ENCODE assay signal across 18 cellular contexts in genomic region chr2:237380768-237381167, GRCh38. TPM values are rescaled to one million over a fixed set of nuclear protein-coding genes. Genes with fewer than 3 reads are reported as not detected.
A peak's percentile ranks its signal among the peaks of the same experiment; 100 is the strongest.
DNase-seq lines count a peak whose midpoint lies in the region; ATAC-seq and TF ChIP-seq lines count a peak whose summit lies in the region.
"Had no signal": no experiment of that assay in that cellular context is flagged by ENCODE, and none has a peak within 500 bp of the region (broad histone marks: within the 10 kb centered on the region; RNA-seq: fewer than 3 reads in every experiment).

No MANE protein-coding gene starts in this region.

- H3K23ac ChIP-seq in neuronal stem cell (ENCODE audit: low read depth, low read length, poor library complexity) = no peak overlapping the region

- no peak overlapping the region for H2BK120ac ChIP-seq in neuronal stem cell (ENCODE audit: low read depth, low read length)

- DNase-seq in HFFc6 (no peak), neuronal stem cell (ENCODE audit: low spot score) (no peak), smooth muscle cell (lab: John Stamatoyannopoulos, UW; ENCODE audit: unreplicated experiment) (no peak), vagina (ENCODE audit: extremely low spot score in 2 of 2) (no peak), NCI-H146 treated with DMSO at 0.1 percent for 48 hours (lab: John Stamatoyannopoulos, UW; ENCODE audit: unreplicated experiment) (no peak), T-helper 17 cell (no peak), neural progenitor cell (ENCODE audit: low spot score) (no peak)
- DNase-seq: BE2C; C1 segment of cervical spinal cord; CD4-positive, CD25-positive, alpha-beta regulatory T cell; CD8-positive, alpha-beta memory T cell; COR-L47; HCEC 1CT; KG1 had no signal

- TF ChIP-seq CTCF in HFFc6 (IDR thresholded peaks at IDR 0.05) (no peak), smooth muscle cell (IDR thresholded peaks at IDR 0.05; ENCODE audit: borderline replicate concordance, insufficient read depth, poor library complexity, severe bottlenecking) (no peak), vagina (IDR thresholded peaks at IDR 0.05) (no peak), neural progenitor cell (IDR thresholded peaks at IDR 0.05) (no peak)

- H3K79me2 ChIP-seq in smooth muscle cell (ENCODE audit: low read depth) = peaks cover 97% of the 10 kb centered on the region
- H3K79me2 ChIP-seq in neural progenitor cell (ENCODE audit: low read depth) = no peaks in the 10 kb centered on the region

- H3K4ac ChIP-seq in neuronal stem cell (ENCODE audit: low read length) = no peak overlapping the region

- H3K9me3 Mint-ChIP-seq in HFFc6 = no peaks in the 10 kb centered on the region
- H3K9me3 Mint-ChIP-seq in neural progenitor cell = peaks cover 1% of the 10 kb centered on the region
- H3K9me3 Mint-ChIP-seq: CD8-positive, alpha-beta memory T cell; GM23338 had no signal

- H3F3A ChIP-seq in smooth muscle cell (ENCODE audit: low read depth) (peaks cover 86% of the 10 kb centered on the region), neural progenitor cell (ENCODE audit: low read depth) (no peaks in the 10 kb centered on the region)

- ATAC-seq in HG03469 (IDR thresholded peaks at IDR 0.05; ENCODE audit: unreplicated experiment) (no peak), T-helper 17 cell (no peak)
- ATAC-seq: A549, GM23338, HepG2 had no signal

- H3K27me3 Mint-ChIP-seq in HFFc6 (ENCODE audit: insufficient read depth) = peaks cover 27% of the 10 kb centered on the region
- no peaks in the 10 kb centered on the region for H3K27me3 Mint-ChIP-seq in T-helper 17 cell
- H3K27me3 Mint-ChIP-seq in neural progenitor cell (ENCODE audit: insufficient read depth, low read depth) = no peaks in the 10 kb centered on the region
- H3K27me3 Mint-ChIP-seq: CD4-positive, CD25-positive, alpha-beta regulatory T cell had no signal

- no peak overlapping the region for H2BK12ac ChIP-seq in neuronal stem cell (ENCODE audit: low read length)

- no peak overlapping the region for H4K91ac ChIP-seq in neuronal stem cell (ENCODE audit: low read depth, low read length, poor library complexity)

- H2BK5ac ChIP-seq in neuronal stem cell (ENCODE audit: low read length) = no peak overlapping the region

- H3K27me3 ChIP-seq in neuronal stem cell (ENCODE audit: control insufficient read depth in 3 of 3, insufficient read depth in 3 of 3, low read depth in 1 of 3, low read length in 3 of 3) = peaks cover 0 to 16% (median 0%) of the 10 kb centered on the region in 3 experiments
- no peaks in the 10 kb centered on the region for H3K27me3 ChIP-seq in smooth muscle cell (ENCODE audit: low read depth)
- no peaks in the 10 kb centered on the region for H3K27me3 ChIP-seq in vagina
- H3K27me3 ChIP-seq in neural progenitor cell = no peaks in the 10 kb centered on the region
- H3K27me3 ChIP-seq: BE2C had no signal

- H3K79me1 ChIP-seq in neuronal stem cell (ENCODE audit: low read depth, low read length) = no peaks in the 10 kb centered on the region

- H3K4me1 ChIP-seq in neuronal stem cell (ENCODE audit: control insufficient read depth in 2 of 2, insufficient read depth in 1 of 2, low read depth in 1 of 2, low read length in 2 of 2) (no peaks in the 10 kb centered on the region), smooth muscle cell (ENCODE audit: low read depth) (no peaks in the 10 kb centered on the region), vagina (peaks cover 10% of the 10 kb centered on the region), neural progenitor cell (no peaks in the 10 kb centered on the region)
- H3K4me1 ChIP-seq: A549, BE2C had no signal

- peak overlapping the region; percentile 44; the same call in 1 of the 2 replicates for H3K27ac Mint-ChIP-seq in HFFc6
- H3K27ac Mint-ChIP-seq in T-helper 17 cell = no peak overlapping the region
- no peak overlapping the region for H3K27ac Mint-ChIP-seq in neural progenitor cell
- H3K27ac Mint-ChIP-seq: CD4-positive, CD25-positive, alpha-beta regulatory T cell; CD8-positive, alpha-beta memory T cell; GM23338 had no signal

- H3K4me1 Mint-ChIP-seq in HFFc6 (ENCODE audit: low read depth) (peaks cover 27% of the 10 kb centered on the region), T-helper 17 cell (no peaks in the 10 kb centered on the region), neural progenitor cell (no peaks in the 10 kb centered on the region)
- H3K4me1 Mint-ChIP-seq: CD8-positive, alpha-beta memory T cell; GM23338 had no signal

- H2AK5ac ChIP-seq in neuronal stem cell (ENCODE audit: low read depth, low read length) = no peak overlapping the region

- H4K20me1 ChIP-seq in smooth muscle cell (ENCODE audit: low read depth) (peaks cover 100% of the 10 kb centered on the region), neural progenitor cell (ENCODE audit: low read depth) (no peaks in the 10 kb centered on the region)

- H3K9me3 ChIP-seq in neuronal stem cell (replicated peaks in 1 of 2; ENCODE audit: control insufficient read depth in 2 of 2, insufficient read depth in 1 of 2, low read depth in 1 of 2, low read length in 2 of 2) (peaks cover 0 to 1% of the 10 kb centered on the region in 2 donors), smooth muscle cell (replicated peaks; ENCODE audit: low read depth) (no peaks in the 10 kb centered on the region), vagina (no peaks in the 10 kb centered on the region), T-helper 17 cell (ENCODE audit: control insufficient read depth, low read length, poor library complexity, severe bottlenecking) (no peaks in the 10 kb centered on the region), neural progenitor cell (ENCODE audit: low read depth) (no peaks in the 10 kb centered on the region)
- H3K9me3 ChIP-seq: BE2C had no signal

- H3K36me3 Mint-ChIP-seq in HFFc6 (ENCODE audit: low read depth) = peaks cover 80% of the 10 kb centered on the region
- no peaks in the 10 kb centered on the region for H3K36me3 Mint-ChIP-seq in T-helper 17 cell (ENCODE audit: low read depth)
- no peaks in the 10 kb centered on the region for H3K36me3 Mint-ChIP-seq in neural progenitor cell
- H3K36me3 Mint-ChIP-seq: CD4-positive, CD25-positive, alpha-beta regulatory T cell; CD8-positive, alpha-beta memory T cell had no signal

- H4K8ac ChIP-seq in neuronal stem cell (ENCODE audit: low read depth, low read length) = no peak overlapping the region

- no peak overlapping the region for H3K14ac ChIP-seq in neuronal stem cell (ENCODE audit: low read length)

- H2AFZ ChIP-seq in neuronal stem cell (ENCODE audit: low read length) = no peak overlapping the region
- no peak overlapping the region for H2AFZ ChIP-seq in smooth muscle cell (ENCODE audit: low read depth)
- no peak overlapping the region for H2AFZ ChIP-seq in neural progenitor cell (replicated peaks)
- H2AFZ ChIP-seq: GM23338 had no signal

- no peak overlapping the region for H3K4me3 ChIP-seq in neuronal stem cell (ENCODE audit: low read length in 2 of 2)
- no peak overlapping the region for H3K4me3 ChIP-seq in smooth muscle cell
- no peak overlapping the region for H3K4me3 ChIP-seq in vagina
- no peak overlapping the region for H3K4me3 ChIP-seq in neural progenitor cell
- H3K4me3 ChIP-seq: A549, GM23338 had no signal

- H3K9ac ChIP-seq in neuronal stem cell (ENCODE audit: low read depth, low read length, poor library complexity) (no peak overlapping the region), smooth muscle cell (ENCODE audit: low read depth) (no peak overlapping the region), neural progenitor cell (no peak overlapping the region)

- intact Hi-C loops in vagina (cut with DNase I) = no loop called here

- no CpG with 5 or more reads among the region's 6 CpGs for WGBS in neuronal stem cell (ENCODE audit: extremely low coverage in 2 of 2, insufficient read length in 2 of 2, insufficient replicate concordance in 1 of 2), 2 donors
- WGBS in smooth muscle cell (ENCODE audit: low lambda C conversion rate) = 94% methylated on average over 6 of the region's 6 CpGs

- TF ChIP-seq POLR2A in vagina (IDR thresholded peaks at IDR 0.05) = no peak

- H3K36me3 ChIP-seq in neuronal stem cell (replicated peaks in 1 of 2; ENCODE audit: control insufficient read depth in 2 of 2, insufficient read depth in 2 of 2, low read length in 2 of 2) = no peaks in the 10 kb centered on the region
- H3K36me3 ChIP-seq in smooth muscle cell (ENCODE audit: low read depth) = peaks cover 32% of the 10 kb centered on the region
- peaks cover 0 to 33% of the 10 kb centered on the region in 2 donors for H3K36me3 ChIP-seq in vagina
- no peaks in the 10 kb centered on the region for H3K36me3 ChIP-seq in neural progenitor cell
- H3K36me3 ChIP-seq: BE2C had no signal

- H3K4me2 ChIP-seq in neuronal stem cell (ENCODE audit: insufficient read depth, low read length, poor library complexity, severe bottlenecking) (no peak overlapping the region), smooth muscle cell (no peak overlapping the region), neural progenitor cell (no peak overlapping the region)
- H3K4me2 ChIP-seq: A549, GM23338 had no signal

- no peak overlapping the region for H2BK15ac ChIP-seq in neuronal stem cell (ENCODE audit: low read length)

- peak overlapping the region; percentile 23 for H3K18ac ChIP-seq in neuronal stem cell (ENCODE audit: low read length)

- no peak overlapping the region for H3K27ac ChIP-seq in neuronal stem cell (replicated peaks; ENCODE audit: low read length)
- peak overlapping the region; percentile 86 for H3K27ac ChIP-seq in smooth muscle cell (ENCODE audit: low read depth)
- H3K27ac ChIP-seq in vagina = peak overlapping the region; percentile 33
- H3K27ac ChIP-seq in neural progenitor cell = no peak overlapping the region
- H3K27ac ChIP-seq: A549 had no signal

- H3K4me3 Mint-ChIP-seq in HFFc6 = no peak overlapping the region
- no peak overlapping the region for H3K4me3 Mint-ChIP-seq in T-helper 17 cell
- H3K4me3 Mint-ChIP-seq in neural progenitor cell = no peak overlapping the region
- H3K4me3 Mint-ChIP-seq: CD4-positive, CD25-positive, alpha-beta regulatory T cell; CD8-positive, alpha-beta memory T cell; GM23338 had no signal

RNA-seq across cellular contexts. Expression of gene COL6A3, which starts 33.2 kb away (rescaled TPM):
- 100 to 1,000 TPM; 409 to 759 (median 458) TPM for total RNA-seq in HFFc6 (2021; fragmentation: NEBNext Ultra II Directional; extraction: Animal tissue kit (Norgen Biotek cat#: 25700))
- 0.07 TPM for polyA plus RNA-seq in neuronal stem cell (2013, experiment 1 of 2)
- 0.08 TPM for polyA plus RNA-seq in neuronal stem cell (2013, experiment 2 of 2)
- 1,708 and 1,938 TPM in 2 replicates for total RNA-seq in smooth muscle cell
- 643 and 888 TPM in 2 replicates for polyA plus RNA-seq in smooth muscle cell
- total RNA-seq in vagina = 315 TPM
- total RNA-seq in T-helper 17 cell = 1 to 10 TPM; 1.9 to 2.6 TPM
- total RNA-seq in neural progenitor cell (ENCODE audit: low replicate concordance) = 0.41 and 0.50 TPM in 2 replicates
- total RNA-seq: HepG2 had no signal

Comparison
In these comparisons a context has a peak if more than half of its experiments do, and no peak if none do; other contexts are left out.
1. H3K27ac ChIP-seq: peak in smooth muscle cell (single experiment) and vagina (single experiment); none in neuronal stem cell (single experiment) and neural progenitor cell (single experiment).
2. RNA of gene COL6A3, which starts 33.2 kb away (total RNA-seq): 1,708 to 1,938 TPM in smooth muscle cell, 409 to 759 TPM in HFFc6 and 315 TPM in vagina (single experiment); 1.9 to 2.6 TPM in T-helper 17 cell and 0.41 to 0.50 TPM in neural progenitor cell; every median in the first group is over 10 times any median in the second.